In genomic region chr6:129492260-129492659, GRCh38 we compare ENCODE assay signal across 19 cellular contexts.
DNase-seq lines count a peak whose midpoint lies in the region; ATAC-seq, FAIRE-seq and TF ChIP-seq lines count a peak whose summit lies in the region.
"Had no signal": no experiment of that assay in that cellular context is flagged by ENCODE, and none has a peak within 500 bp of the region (broad histone marks: within the 10 kb centered on the region; RNA-seq: fewer than 3 reads in every experiment).

No MANE protein-coding gene starts in this region.

- peaks cover 49% of the 10 kb centered on the region for H3K4me1 Mint-ChIP-seq in astrocyte (ENCODE audit: low read depth, unreplicated experiment)
- H3K4me1 Mint-ChIP-seq in naive thymus-derived CD8-positive, alpha-beta T cell = peaks cover 10 to 27% (median 25%) of the 10 kb centered on the region in 4 donors
- peaks cover 25% of the 10 kb centered on the region for H3K4me1 Mint-ChIP-seq in activated T-helper 17 cell treated with anti-CD3 and anti-CD28 coated beads, Interleukin-2, amount 50 U/mL, for 72 hours

- in situ Hi-C loops in GM23248 (cut with MboI) = loop anchor here (10.0 kb wide), 1 partner anchor 533 kb away; no protein-coding TSS in a partner anchor

- TF ChIP-seq CTCF in astrocyte (IDR thresholded peaks at IDR 0.05; ENCODE audit: insufficient read depth, low read depth, low read length) (no peak), tibial artery (IDR thresholded peaks at IDR 0.05) (no peak)

- peaks cover 66% of the 10 kb centered on the region for H3F3A ChIP-seq in GM23248 (ENCODE audit: insufficient read depth)

- H4K20me1 ChIP-seq in GM23248 (ENCODE audit: insufficient read depth) (no peaks in the 10 kb centered on the region), astrocyte (ENCODE audit: insufficient read depth, low read length) (no peaks in the 10 kb centered on the region)
- H4K20me1 ChIP-seq: BLaER1 had no signal

- H3K27me3 ChIP-seq in GM23248 (replicated peaks; ENCODE audit: insufficient read depth) = no peaks in the 10 kb centered on the region
- no peaks in the 10 kb centered on the region for H3K27me3 ChIP-seq in astrocyte (ENCODE audit: insufficient read depth, low read length)
- no peaks in the 10 kb centered on the region for H3K27me3 ChIP-seq in tibial artery
- H3K27me3 ChIP-seq: BLaER1 had no signal

- intact Hi-C loops in tibial artery (cut with DNase I; ENCODE audit: low total_unique reads) = no loop called here

- no peaks in the 10 kb centered on the region for H3K27me3 Mint-ChIP-seq in astrocyte (ENCODE audit: low read depth, unreplicated experiment)
- no peaks in the 10 kb centered on the region for H3K27me3 Mint-ChIP-seq in naive thymus-derived CD8-positive, alpha-beta T cell
- no peaks in the 10 kb centered on the region for H3K27me3 Mint-ChIP-seq in activated T-helper 17 cell treated with anti-CD3 and anti-CD28 coated beads, Interleukin-2, amount 50 U/mL, for 72 hours
- H3K27me3 Mint-ChIP-seq: T-cell had no signal

- no peaks in the 10 kb centered on the region for H3K36me3 ChIP-seq in GM23248 (ENCODE audit: low read depth)
- no peaks in the 10 kb centered on the region for H3K36me3 ChIP-seq in astrocyte (ENCODE audit: insufficient read depth, low read length)
- H3K36me3 ChIP-seq in tibial artery = peaks cover 0 to 11% (median 0%) of the 10 kb centered on the region in 3 donors
- H3K36me3 ChIP-seq: BLaER1, prostate gland had no signal

- H3K9me2 ChIP-seq in GM23248 (ENCODE audit: insufficient read depth) = no peaks in the 10 kb centered on the region

- H3K4me3 Mint-ChIP-seq in astrocyte (ENCODE audit: unreplicated experiment) = no peak overlapping the region
- H3K4me3 Mint-ChIP-seq in naive thymus-derived CD8-positive, alpha-beta T cell = no peak overlapping the region
- H3K4me3 Mint-ChIP-seq in activated T-helper 17 cell treated with anti-CD3 and anti-CD28 coated beads, Interleukin-2, amount 50 U/mL, for 72 hours = no peak overlapping the region
- H3K4me3 Mint-ChIP-seq: endodermal cell, T-cell, WTC11 had no signal

- no peaks in the 10 kb centered on the region for H3K9me3 ChIP-seq in GM23248 (ENCODE audit: low read depth)
- no peaks in the 10 kb centered on the region for H3K9me3 ChIP-seq in astrocyte (ENCODE audit: insufficient read depth, low read depth, low read length)
- H3K9me3 ChIP-seq in tibial artery = no peaks in the 10 kb centered on the region
- H3K9me3 ChIP-seq: BLaER1, prostate gland had no signal

- ATAC-seq in naive thymus-derived CD8-positive, alpha-beta T cell = no peak
- no peak for ATAC-seq in activated T-helper 17 cell treated with anti-CD3 and anti-CD28 coated beads, Interleukin-2, amount 50 U/mL, for 72 hours (replicated peaks)
- ATAC-seq: T-cell, WTC11 had no signal

- peak; percentile 43 for DNase-seq in Ammon's horn (ENCODE audit: low spot score)
- peak; percentile 48 for DNase-seq in GM23248
- DNase-seq in astrocyte (ENCODE audit: low read depth) = peak; percentile 23
- no peak for DNase-seq in naive thymus-derived CD8-positive, alpha-beta T cell
- DNase-seq in COLO829 (ENCODE audit: low spot score) = no peak
- DNase-seq in NCI-H82 (lab: John Stamatoyannopoulos, UW) = no peak
- DNase-seq in tibial artery = no peak
- DNase-seq: activated CD8-positive, alpha-beta memory T cell treated with anti-CD3 and anti-CD28 coated beads, Interleukin-2, amount 50 U/mL, for 48 hours; central memory CD4-positive, alpha-beta T cell; DMS79 treated with DMSO at 0.1 percent for 48 hours; endodermal cell; NCI-H187 treated with DMSO at 0.1 percent for 48 hours; NCI-H510A; T-cell had no signal

- H3K4me2 ChIP-seq in GM23248 (ENCODE audit: unreplicated experiment) (peak overlapping the region; percentile 98), astrocyte (ENCODE audit: low read length) (no peak overlapping the region)

- H3K9ac ChIP-seq in GM23248 = no peak overlapping the region
- H3K9ac ChIP-seq in astrocyte (ENCODE audit: low read length) = no peak overlapping the region
- H3K9ac ChIP-seq: BLaER1 had no signal

- H3K4me1 ChIP-seq in GM23248 (ENCODE audit: insufficient read depth) (peaks cover 58% of the 10 kb centered on the region), astrocyte (ENCODE audit: insufficient read depth, low read length) (peaks cover 40% of the 10 kb centered on the region), tibial artery (peaks cover 0 to 21% (median 14%) of the 10 kb centered on the region in 4 donors)
- H3K4me1 ChIP-seq: prostate gland had no signal

- peaks cover 3% of the 10 kb centered on the region for H3K36me3 Mint-ChIP-seq in astrocyte (ENCODE audit: low read depth, unreplicated experiment)
- H3K36me3 Mint-ChIP-seq in naive thymus-derived CD8-positive, alpha-beta T cell = no peaks in the 10 kb centered on the region
- peaks cover 6% of the 10 kb centered on the region for H3K36me3 Mint-ChIP-seq in activated T-helper 17 cell treated with anti-CD3 and anti-CD28 coated beads, Interleukin-2, amount 50 U/mL, for 72 hours (ENCODE audit: low read depth)
- H3K36me3 Mint-ChIP-seq: T-cell, WTC11 had no signal

- H3K79me2 ChIP-seq in GM23248 (ENCODE audit: insufficient read depth) = no peaks in the 10 kb centered on the region
- H3K79me2 ChIP-seq in astrocyte (ENCODE audit: insufficient read depth, low read length) = no peaks in the 10 kb centered on the region

- H2AFZ ChIP-seq in GM23248 (no peak overlapping the region), astrocyte (ENCODE audit: low read depth, low read length) (no peak overlapping the region)

- H3K27ac Mint-ChIP-seq in astrocyte (ENCODE audit: unreplicated experiment) = peak overlapping the region; percentile 99
- H3K27ac Mint-ChIP-seq in naive thymus-derived CD8-positive, alpha-beta T cell = peak overlapping the region in 6 of 10 donors; percentile 42 to 93 (median 61)
- H3K27ac Mint-ChIP-seq in activated T-helper 17 cell treated with anti-CD3 and anti-CD28 coated beads, Interleukin-2, amount 50 U/mL, for 72 hours = no peak overlapping the region
- H3K27ac Mint-ChIP-seq: endodermal cell had no signal

- H3K4me3 ChIP-seq in GM23248 (no peak overlapping the region), astrocyte (ENCODE audit: insufficient read depth, low read depth, low read length) (no peak overlapping the region), tibial artery (no peak overlapping the region)
- H3K4me3 ChIP-seq: BLaER1, prostate gland had no signal

- POLR2A ChIA-PET in naive thymus-derived CD8-positive, alpha-beta T cell (lab: Charles Lee) = interaction anchor here (0.5 kb wide), 1 partner anchor 9 kb away, joined by 3 read pairs; no protein-coding TSS in a partner anchor

- H3K27ac ChIP-seq in GM23248 (peak overlapping the region; percentile 100), astrocyte (ENCODE audit: low read depth, low read length) (peak overlapping the region; percentile 100), tibial artery (no peak overlapping the region)
- H3K27ac ChIP-seq: BLaER1 had no signal

- no peak for FAIRE-seq in astrocyte (lab: Jason Lieb, UNC)
- FAIRE-seq: HTR-8/SVneo had no signal

- no peaks in the 10 kb centered on the region for H3K9me3 Mint-ChIP-seq in astrocyte (ENCODE audit: unreplicated experiment)
- no peaks in the 10 kb centered on the region for H3K9me3 Mint-ChIP-seq in naive thymus-derived CD8-positive, alpha-beta T cell
- H3K9me3 Mint-ChIP-seq in activated T-helper 17 cell treated with anti-CD3 and anti-CD28 coated beads, Interleukin-2, amount 50 U/mL, for 72 hours = no peaks in the 10 kb centered on the region
- H3K9me3 Mint-ChIP-seq: endodermal cell, T-cell, WTC11 had no signal

- WGBS in GM23248 (ENCODE audit: low coverage in 1 of 2, low lambda C conversion rate in 2 of 2, missing lambda C conversion rate in 2 of 2), 2 experiments = 63 to 74% methylated on average over 4 of the region's 4 CpGs

Comparison
In these comparisons a context has a peak if more than half of its experiments do, and no peak if none do; other contexts are left out.
1. DNase-seq: peak in Ammon's horn (single experiment), GM23248 (single experiment) and astrocyte (single experiment); none in naive thymus-derived CD8-positive, alpha-beta T cell (0 of 10), COLO829 (single experiment), NCI-H82 (single experiment) and tibial artery (0 of 2).
2. H3K27ac ChIP-seq: peak in GM23248 (single experiment) and astrocyte (single experiment); none in tibial artery (0 of 2).